ENCODE assay signal across 9 cellular contexts in genomic region chrX:5113128-5113527, GRCh38.
DNase-seq lines count a peak whose midpoint lies in the region; ATAC-seq, FAIRE-seq and TF ChIP-seq lines count a peak whose summit lies in the region.
"Had no signal": no experiment of that assay in that cellular context is flagged by ENCODE, and none has a peak within 500 bp of the region (broad histone marks: within the 10 kb centered on the region; RNA-seq: fewer than 3 reads in every experiment).

No MANE protein-coding gene starts in this region.

- DNase-seq in DMS 273 (lab: John Stamatoyannopoulos, UW; ENCODE audit: unreplicated experiment) (peak; percentile 50), DMS 273 treated with DMSO at 0.1 percent for 48 hours (lab: John Stamatoyannopoulos, UW) (no peak), NCI-H146 (lab: John Stamatoyannopoulos, UW) (peak; percentile 71), bronchial epithelial cell (ENCODE audit: low read depth) (peak; percentile 34), nephron progenitor cell (no peak), ecto neural progenitor cell (ENCODE audit: low spot score) (no peak), NCI-H187 (lab: John Stamatoyannopoulos, UW) (no peak), WTC11 (ENCODE audit: low spot score) (no peak)

- FAIRE-seq in bronchial epithelial cell (lab: Jason Lieb, UNC) = no peak
- FAIRE-seq: A204.1 had no signal

- peak; percentile 28 for TF ChIP-seq CTCF in bronchial epithelial cell (IDR thresholded peaks at IDR 0.05; ENCODE audit: insufficient read depth, low read length, severe bottlenecking)
- TF ChIP-seq CTCF in nephron progenitor cell (IDR thresholded peaks at IDR 0.05) = peak; percentile 28
- TF ChIP-seq CTCF in WTC11 (IDR thresholded peaks at IDR 0.05) = no peak

- H3K27me3 ChIP-seq in bronchial epithelial cell (ENCODE audit: control insufficient read depth, insufficient read depth, low read length) = no peaks in the 10 kb centered on the region

- no peaks in the 10 kb centered on the region for H3K27me3 Mint-ChIP-seq in nephron progenitor cell (ENCODE audit: low read depth, poor library complexity)
- H3K27me3 Mint-ChIP-seq in WTC11 (ENCODE audit: low read depth) = no peaks in the 10 kb centered on the region

- no peaks in the 10 kb centered on the region for H3K36me3 ChIP-seq in bronchial epithelial cell (ENCODE audit: control insufficient read depth, insufficient read depth, low read length)

- no peaks in the 10 kb centered on the region for H3K4me1 Mint-ChIP-seq in nephron progenitor cell
- no peaks in the 10 kb centered on the region for H3K4me1 Mint-ChIP-seq in WTC11

- H3K4me3 ChIP-seq in bronchial epithelial cell (ENCODE audit: low read depth, low read length) = no peak overlapping the region

- no peaks in the 10 kb centered on the region for H3K9me3 Mint-ChIP-seq in nephron progenitor cell
- H3K9me3 Mint-ChIP-seq in WTC11 = no peaks in the 10 kb centered on the region

- H3K36me3 Mint-ChIP-seq in nephron progenitor cell (ENCODE audit: low read depth) (no peaks in the 10 kb centered on the region), WTC11 (no peaks in the 10 kb centered on the region)

- no peak overlapping the region for H3K27ac Mint-ChIP-seq in nephron progenitor cell
- no peak overlapping the region for H3K27ac Mint-ChIP-seq in WTC11

- ATAC-seq in WTC11 = no peak

- POLR2A ChIA-PET in WTC11 (lab: Charles Lee) = no interaction called here

- CTCF ChIA-PET in WTC11 (lab: Charles Lee) = no interaction called here

- no peak overlapping the region for H3K4me3 Mint-ChIP-seq in nephron progenitor cell
- H3K4me3 Mint-ChIP-seq in WTC11 = no peak overlapping the region

TF ChIP-seq in WTC11, 78 proteins besides CTCF, POLR2A, EP300 and RAD21:
- TF ChIP-seq FOXP1 (CRISPR knock-in tag; IDR thresholded peaks at IDR 0.05; ENCODE audit: borderline replicate concordance) (no peak), ERG (CRISPR knock-in tag; IDR thresholded peaks at IDR 0.05) (no peak), ZNF317 (CRISPR knock-in tag; IDR thresholded peaks at IDR 0.05; ENCODE audit: borderline replicate concordance, low read depth) (no peak), RORB (CRISPR knock-in tag; IDR thresholded peaks at IDR 0.05) (no peak), ZNF396 (CRISPR knock-in tag; IDR thresholded peaks at IDR 0.05; ENCODE audit: borderline replicate concordance) (no peak), CDX4 (CRISPR knock-in tag; IDR thresholded peaks at IDR 0.05; ENCODE audit: borderline replicate concordance) (no peak), TP53 (CRISPR knock-in tag; IDR thresholded peaks at IDR 0.05) (no peak), ZNF281 (CRISPR knock-in tag; IDR thresholded peaks at IDR 0.05) (no peak), ATF3 (CRISPR knock-in tag; conservative IDR thresholded peaks at IDR 0.05) (no peak), MAX (CRISPR knock-in tag; IDR thresholded peaks at IDR 0.05) (no peak), GABPB1 (CRISPR knock-in tag; IDR thresholded peaks at IDR 0.05) (no peak), IRF2 (CRISPR knock-in tag; IDR thresholded peaks at IDR 0.05; ENCODE audit: borderline replicate concordance, low read depth) (no peak), ZNF138 (CRISPR knock-in tag; conservative IDR thresholded peaks at IDR 0.05) (no peak), FOXJ3 (CRISPR knock-in tag; IDR thresholded peaks at IDR 0.05; ENCODE audit: borderline replicate concordance) (no peak), ELF4 (CRISPR knock-in tag; IDR thresholded peaks at IDR 0.05; ENCODE audit: low read depth) (no peak), JAZF1 (CRISPR knock-in tag; IDR thresholded peaks at IDR 0.05) (no peak)

Comparison
In these comparisons a context has a peak if more than half of its experiments do, and no peak if none do; other contexts are left out.
1. DNase-seq: peak in DMS 273 (single experiment), NCI-H146 (single experiment) and bronchial epithelial cell (single experiment); none in DMS 273 treated with DMSO at 0.1 percent for 48 hours (single experiment), nephron progenitor cell (single experiment), ecto neural progenitor cell (single experiment), NCI-H187 (0 of 2) and WTC11 (single experiment).